In the genomic region with DNA sequence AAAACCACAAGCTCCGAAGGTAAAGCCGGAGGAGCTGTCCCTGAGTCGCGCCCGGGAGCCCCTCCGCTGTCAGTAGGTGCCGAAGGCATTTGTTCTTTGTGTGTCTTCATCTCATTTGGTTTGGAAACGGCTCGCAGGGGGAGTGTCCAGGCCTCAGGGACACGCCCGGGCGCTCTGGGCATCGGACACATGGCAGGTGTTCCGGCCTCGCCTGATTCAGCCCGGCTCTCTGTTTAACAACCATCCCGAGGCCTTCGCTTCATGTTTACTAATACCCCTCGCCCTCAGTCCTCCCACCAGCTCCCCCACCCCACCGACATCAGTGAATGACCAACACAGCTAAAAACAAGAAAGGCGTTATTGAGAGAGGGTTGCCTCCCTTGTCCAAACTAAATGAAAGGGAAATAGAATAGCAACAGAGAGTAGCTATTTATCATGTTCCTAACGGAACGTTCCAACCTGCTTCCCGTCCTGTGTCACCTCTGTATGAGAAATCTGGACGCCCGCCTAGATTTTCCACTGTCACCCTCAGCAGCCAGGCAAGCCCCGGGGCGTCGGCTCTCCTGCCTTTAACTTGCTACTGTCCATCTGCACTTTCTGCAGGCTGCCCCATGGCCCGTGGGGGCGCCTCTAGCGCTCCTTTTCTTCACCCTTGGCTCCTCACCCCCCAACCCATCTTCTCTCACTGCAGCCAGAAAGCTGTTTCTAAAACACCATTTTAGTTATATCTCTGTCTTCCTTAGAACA, we compare ENCODE assay signal across 1 cellular context.
TF ChIP-seq lines count a peak whose summit lies in the region.

No MANE protein-coding gene starts in this region.

TF ChIP-seq in GM23338, 12 proteins besides CTCF, POLR2A, EP300 and RAD21 (continued from another document):
- TF ChIP-seq, protein P1, sequence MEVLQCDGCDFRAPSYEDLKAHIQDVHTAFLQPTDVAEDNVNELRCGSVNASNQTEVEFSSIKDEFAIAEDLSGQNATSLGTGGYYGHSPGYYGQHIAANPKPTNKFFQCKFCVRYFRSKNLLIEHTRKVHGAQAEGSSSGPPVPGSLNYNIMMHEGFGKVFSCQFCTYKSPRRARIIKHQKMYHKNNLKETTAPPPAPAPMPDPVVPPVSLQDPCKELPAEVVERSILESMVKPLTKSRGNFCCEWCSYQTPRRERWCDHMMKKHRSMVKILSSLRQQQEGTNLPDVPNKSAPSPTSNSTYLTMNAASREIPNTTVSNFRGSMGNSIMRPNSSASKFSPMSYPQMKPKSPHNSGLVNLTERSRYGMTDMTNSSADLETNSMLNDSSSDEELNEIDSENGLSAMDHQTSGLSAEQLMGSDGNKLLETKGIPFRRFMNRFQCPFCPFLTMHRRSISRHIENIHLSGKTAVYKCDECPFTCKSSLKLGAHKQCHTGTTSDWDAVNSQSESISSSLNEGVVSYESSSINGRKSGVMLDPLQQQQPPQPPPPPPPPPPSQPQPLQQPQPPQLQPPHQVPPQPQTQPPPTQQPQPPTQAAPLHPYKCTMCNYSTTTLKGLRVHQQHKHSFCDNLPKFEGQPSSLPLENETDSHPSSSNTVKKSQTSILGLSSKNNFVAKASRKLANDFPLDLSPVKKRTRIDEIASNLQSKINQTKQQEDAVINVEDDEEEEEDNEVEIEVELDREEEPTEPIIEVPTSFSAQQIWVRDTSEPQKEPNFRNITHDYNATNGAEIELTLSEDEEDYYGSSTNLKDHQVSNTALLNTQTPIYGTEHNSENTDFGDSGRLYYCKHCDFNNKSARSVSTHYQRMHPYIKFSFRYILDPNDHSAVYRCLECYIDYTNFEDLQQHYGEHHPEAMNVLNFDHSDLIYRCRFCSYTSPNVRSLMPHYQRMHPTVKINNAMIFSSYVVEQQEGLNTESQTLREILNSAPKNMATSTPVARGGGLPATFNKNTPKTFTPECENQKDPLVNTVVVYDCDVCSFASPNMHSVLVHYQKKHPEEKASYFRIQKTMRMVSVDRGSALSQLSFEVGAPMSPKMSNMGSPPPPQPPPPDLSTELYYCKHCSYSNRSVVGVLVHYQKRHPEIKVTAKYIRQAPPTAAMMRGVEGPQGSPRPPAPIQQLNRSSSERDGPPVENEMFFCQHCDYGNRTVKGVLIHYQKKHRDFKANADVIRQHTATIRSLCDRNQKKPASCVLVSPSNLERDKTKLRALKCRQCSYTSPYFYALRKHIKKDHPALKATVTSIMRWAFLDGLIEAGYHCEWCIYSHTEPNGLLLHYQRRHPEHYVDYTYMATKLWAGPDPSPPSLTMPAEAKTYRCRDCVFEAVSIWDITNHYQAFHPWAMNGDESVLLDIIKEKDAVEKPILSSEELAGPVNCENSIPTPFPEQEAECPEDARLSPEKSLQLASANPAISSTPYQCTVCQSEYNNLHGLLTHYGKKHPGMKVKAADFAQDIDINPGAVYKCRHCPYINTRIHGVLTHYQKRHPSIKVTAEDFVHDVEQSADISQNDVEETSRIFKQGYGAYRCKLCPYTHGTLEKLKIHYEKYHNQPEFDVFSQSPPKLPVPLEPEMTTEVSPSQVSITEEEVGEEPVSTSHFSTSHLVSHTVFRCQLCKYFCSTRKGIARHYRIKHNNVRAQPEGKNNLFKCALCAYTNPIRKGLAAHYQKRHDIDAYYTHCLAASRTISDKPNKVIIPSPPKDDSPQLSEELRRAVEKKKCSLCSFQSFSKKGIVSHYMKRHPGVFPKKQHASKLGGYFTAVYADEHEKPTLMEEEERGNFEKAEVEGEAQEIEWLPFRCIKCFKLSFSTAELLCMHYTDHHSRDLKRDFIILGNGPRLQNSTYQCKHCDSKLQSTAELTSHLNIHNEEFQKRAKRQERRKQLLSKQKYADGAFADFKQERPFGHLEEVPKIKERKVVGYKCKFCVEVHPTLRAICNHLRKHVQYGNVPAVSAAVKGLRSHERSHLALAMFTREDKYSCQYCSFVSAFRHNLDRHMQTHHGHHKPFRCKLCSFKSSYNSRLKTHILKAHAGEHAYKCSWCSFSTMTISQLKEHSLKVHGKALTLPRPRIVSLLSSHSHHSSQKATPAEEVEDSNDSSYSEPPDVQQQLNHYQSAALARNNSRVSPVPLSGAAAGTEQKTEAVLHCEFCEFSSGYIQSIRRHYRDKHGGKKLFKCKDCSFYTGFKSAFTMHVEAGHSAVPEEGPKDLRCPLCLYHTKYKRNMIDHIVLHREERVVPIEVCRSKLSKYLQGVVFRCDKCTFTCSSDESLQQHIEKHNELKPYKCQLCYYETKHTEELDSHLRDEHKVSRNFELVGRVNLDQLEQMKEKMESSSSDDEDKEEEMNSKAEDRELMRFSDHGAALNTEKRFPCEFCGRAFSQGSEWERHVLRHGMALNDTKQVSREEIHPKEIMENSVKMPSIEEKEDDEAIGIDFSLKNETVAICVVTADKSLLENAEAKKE (CRISPR knock-in tag; IDR thresholded peaks at IDR 0.05): no peak
- TF ChIP-seq CREB1 (CRISPR knock-in tag; IDR thresholded peaks at IDR 0.05; ENCODE audit: low read depth) (no peak), NANOG (IDR thresholded peaks at IDR 0.05; ENCODE audit: borderline replicate concordance) (no peak), POLR2AphosphoS5 (IDR thresholded peaks at IDR 0.05; ENCODE audit: low read depth) (no peak), EZH2phosphoT487 (IDR thresholded peaks at IDR 0.05; ENCODE audit: unreplicated experiment) (no peak), EZH2 (IDR thresholded peaks at IDR 0.05; ENCODE audit: low read depth, unreplicated experiment) (no peak)
- TF ChIP-seq, protein P2, sequence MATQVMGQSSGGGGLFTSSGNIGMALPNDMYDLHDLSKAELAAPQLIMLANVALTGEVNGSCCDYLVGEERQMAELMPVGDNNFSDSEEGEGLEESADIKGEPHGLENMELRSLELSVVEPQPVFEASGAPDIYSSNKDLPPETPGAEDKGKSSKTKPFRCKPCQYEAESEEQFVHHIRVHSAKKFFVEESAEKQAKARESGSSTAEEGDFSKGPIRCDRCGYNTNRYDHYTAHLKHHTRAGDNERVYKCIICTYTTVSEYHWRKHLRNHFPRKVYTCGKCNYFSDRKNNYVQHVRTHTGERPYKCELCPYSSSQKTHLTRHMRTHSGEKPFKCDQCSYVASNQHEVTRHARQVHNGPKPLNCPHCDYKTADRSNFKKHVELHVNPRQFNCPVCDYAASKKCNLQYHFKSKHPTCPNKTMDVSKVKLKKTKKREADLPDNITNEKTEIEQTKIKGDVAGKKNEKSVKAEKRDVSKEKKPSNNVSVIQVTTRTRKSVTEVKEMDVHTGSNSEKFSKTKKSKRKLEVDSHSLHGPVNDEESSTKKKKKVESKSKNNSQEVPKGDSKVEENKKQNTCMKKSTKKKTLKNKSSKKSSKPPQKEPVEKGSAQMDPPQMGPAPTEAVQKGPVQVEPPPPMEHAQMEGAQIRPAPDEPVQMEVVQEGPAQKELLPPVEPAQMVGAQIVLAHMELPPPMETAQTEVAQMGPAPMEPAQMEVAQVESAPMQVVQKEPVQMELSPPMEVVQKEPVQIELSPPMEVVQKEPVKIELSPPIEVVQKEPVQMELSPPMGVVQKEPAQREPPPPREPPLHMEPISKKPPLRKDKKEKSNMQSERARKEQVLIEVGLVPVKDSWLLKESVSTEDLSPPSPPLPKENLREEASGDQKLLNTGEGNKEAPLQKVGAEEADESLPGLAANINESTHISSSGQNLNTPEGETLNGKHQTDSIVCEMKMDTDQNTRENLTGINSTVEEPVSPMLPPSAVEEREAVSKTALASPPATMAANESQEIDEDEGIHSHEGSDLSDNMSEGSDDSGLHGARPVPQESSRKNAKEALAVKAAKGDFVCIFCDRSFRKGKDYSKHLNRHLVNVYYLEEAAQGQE (IDR thresholded peaks at IDR 0.05; ENCODE audit: unreplicated experiment): no peak
- TF ChIP-seq, protein P3, sequence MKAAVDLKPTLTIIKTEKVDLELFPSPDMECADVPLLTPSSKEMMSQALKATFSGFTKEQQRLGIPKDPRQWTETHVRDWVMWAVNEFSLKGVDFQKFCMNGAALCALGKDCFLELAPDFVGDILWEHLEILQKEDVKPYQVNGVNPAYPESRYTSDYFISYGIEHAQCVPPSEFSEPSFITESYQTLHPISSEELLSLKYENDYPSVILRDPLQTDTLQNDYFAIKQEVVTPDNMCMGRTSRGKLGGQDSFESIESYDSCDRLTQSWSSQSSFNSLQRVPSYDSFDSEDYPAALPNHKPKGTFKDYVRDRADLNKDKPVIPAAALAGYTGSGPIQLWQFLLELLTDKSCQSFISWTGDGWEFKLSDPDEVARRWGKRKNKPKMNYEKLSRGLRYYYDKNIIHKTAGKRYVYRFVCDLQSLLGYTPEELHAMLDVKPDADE (IDR thresholded peaks at IDR 0.05): no peak
